Comparison of ENCODE assay signal across 32 cellular contexts in the genomic region with DNA sequence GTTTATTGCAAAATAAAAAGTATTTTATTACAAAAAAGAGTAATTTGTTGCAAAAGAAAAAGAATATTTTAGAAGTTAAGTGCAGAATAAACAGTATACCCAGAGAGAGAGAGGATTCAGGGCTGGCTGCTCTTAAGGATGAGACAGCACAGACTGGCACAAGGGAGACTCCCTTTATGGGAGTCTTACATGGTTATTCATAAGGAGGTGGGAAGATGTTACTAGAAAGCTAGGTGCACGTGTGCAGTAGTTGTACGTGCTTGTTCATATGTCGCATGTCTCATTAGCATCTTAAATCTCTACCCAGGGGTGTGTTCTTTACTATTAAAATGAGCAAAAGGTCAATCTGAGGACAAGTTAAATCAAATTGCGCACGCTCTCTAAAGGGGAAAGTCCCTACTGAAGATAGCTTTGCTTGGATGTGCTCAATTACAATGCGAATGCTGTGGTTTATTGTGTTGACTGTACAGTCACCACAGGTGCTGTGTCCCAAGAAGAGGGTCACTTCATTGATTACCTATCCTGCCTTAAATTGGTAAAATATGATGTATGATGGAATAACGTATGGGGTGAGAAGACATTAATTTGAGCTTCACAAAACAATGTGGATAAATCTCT.
"Had no signal": no experiment of that assay in that cellular context is flagged by ENCODE, and none has a peak within 500 bp of the region (broad histone marks: within the 10 kb centered on the region; RNA-seq: fewer than 3 reads in every experiment).

No MANE protein-coding gene starts in this region.

- H3K27me3 Mint-ChIP-seq: activated CD8-positive, alpha-beta memory T cell treated with anti-CD3 and anti-CD28 coated beads, Interleukin-2, amount 10 ng/mL, durations not matched to agents 7 days and 5 days; activated naive CD4-positive, alpha-beta T cell treated with anti-CD3 and anti-CD28 coated beads, Interleukin-2, amount 50 U/mL, for 24 hours; activated T-cell treated with anti-CD3 and anti-CD28 coated beads, Interleukin-2, amount 50 U/mL, for 24 hours had no signal

- H3K9me3 Mint-ChIP-seq: activated naive CD4-positive, alpha-beta T cell treated with anti-CD3 and anti-CD28 coated beads, Interleukin-2, amount 50 U/mL, for 24 hours had no signal

- H3K9me3 ChIP-seq: body of pancreas, Peyer's patch had no signal

- H3K27ac ChIP-seq: ascending aorta, body of pancreas, Peyer's patch had no signal

- DNase-seq: activated CD4-positive, alpha-beta T cell treated with anti-CD3 and anti-CD28 coated beads for 48 hours; activated CD4-positive, alpha-beta T cell treated with anti-CD3 and anti-CD28 coated beads, Interleukin-2, amount 50 U/mL, for 4 hours; activated CD4-positive, CD25-positive, alpha-beta regulatory T cell treated with anti-CD3 and anti-CD28 coated beads, Interleukin-2, amount 50 U/mL, for 72 hours; activated CD8-positive, alpha-beta memory T cell treated with anti-CD3 and anti-CD28 coated beads, Interleukin-2, amount 10 ng/mL, durations not matched to agents 7 days and 5 days; activated CD8-positive, alpha-beta T cell treated with anti-CD3 and anti-CD28 coated beads, Interleukin-2, amount 10 ng/mL, durations not matched to agents 7 days and 5 days; activated effector memory CD4-positive, alpha-beta T cell treated with Interleukin-2 at 50 U/mL for 16 hours; activated naive CD4-positive, alpha-beta T cell; activated T-cell treated with anti-CD3 and anti-CD28 coated beads, Interleukin-2, amount 50 U/mL, for 24 hours; amniotic stem cell; body of pancreas; central memory CD4-positive, alpha-beta T cell; KG1; MG63; MV-4-11; NCI-H1092 treated with DMSO at 0.1 percent for 48 hours; NCI-H1417 treated with DMSO at 0.1 percent for 48 hours; NCI-H1694; NCI-H2029; NCI-H2107; NCI-H2171 treated with DMSO at 0.1 percent for 48 hours; NCI-H345; NCI-H510A; NCI-H526 treated with DMSO at 0.1 percent for 48 hours; NK-92 treated with Interleukin-12 subunit alpha and Interleukin-12 subunit beta, amount 100 ng/mL, for 24 hours; Peyer's patch; SHP77 treated with DMSO at 0.1 percent for 48 hours had no signal

- H3K4me3 ChIP-seq: ascending aorta, body of pancreas, MG63, Peyer's patch had no signal

- H3K36me3 ChIP-seq: ascending aorta, MG63, Peyer's patch had no signal

- H3K27me3 ChIP-seq: ascending aorta, body of pancreas, MG63, Peyer's patch had no signal

- H3K4me1 ChIP-seq: body of pancreas, Peyer's patch had no signal

- H3K4me3 Mint-ChIP-seq: activated CD8-positive, alpha-beta memory T cell treated with anti-CD3 and anti-CD28 coated beads, Interleukin-2, amount 10 ng/mL, durations not matched to agents 7 days and 5 days; activated CD8-positive, alpha-beta T cell treated with anti-CD3 and anti-CD28 coated beads, Interleukin-2, amount 10 ng/mL, durations not matched to agents 7 days and 5 days; activated naive CD4-positive, alpha-beta T cell treated with anti-CD3 and anti-CD28 coated beads, Interleukin-2, amount 50 U/mL, for 24 hours; activated T-cell treated with anti-CD3 and anti-CD28 coated beads, Interleukin-2, amount 50 U/mL, for 24 hours; activated T-helper 1 cell treated with anti-CD3 and anti-CD28 coated beads, Interleukin-12 subunit alpha, Interleukin-12 subunit beta, Interleukin-2, Interleukin-4 antibody, amounts not matched to agents 30 ng/mL and 10 ng/mL and 1 ng/mL, durations not matched to agents 14 hours and 24 hours and 36 hours; T-helper 1 cell treated with Interleukin-12 subunit alpha and Interleukin-12 subunit beta and Interleukin-4 antibody, amounts not matched to agents 30 μg/mL and 1 μg/mL, for 36 hours; WTC11 had no signal

- H3K36me3 Mint-ChIP-seq: activated CD8-positive, alpha-beta memory T cell treated with anti-CD3 and anti-CD28 coated beads, Interleukin-2, amount 10 ng/mL, durations not matched to agents 7 days and 5 days; activated naive CD4-positive, alpha-beta T cell treated with anti-CD3 and anti-CD28 coated beads, Interleukin-2, amount 50 U/mL, for 24 hours had no signal

- H3K27ac Mint-ChIP-seq: activated CD8-positive, alpha-beta memory T cell treated with anti-CD3 and anti-CD28 coated beads, Interleukin-2, amount 10 ng/mL, durations not matched to agents 7 days and 5 days; activated CD8-positive, alpha-beta T cell treated with anti-CD3 and anti-CD28 coated beads, Interleukin-2, amount 10 ng/mL, durations not matched to agents 7 days and 5 days; activated naive CD4-positive, alpha-beta T cell treated with anti-CD3 and anti-CD28 coated beads, Interleukin-2, amount 50 U/mL, for 24 hours; activated T-cell treated with anti-CD3 and anti-CD28 coated beads, Interleukin-2, amount 50 U/mL, for 24 hours; activated T-helper 1 cell treated with anti-CD3 and anti-CD28 coated beads, Interleukin-12 subunit alpha, Interleukin-12 subunit beta, Interleukin-2, Interleukin-4 antibody, amounts not matched to agents 30 ng/mL and 10 ng/mL and 1 ng/mL, durations not matched to agents 14 hours and 24 hours and 36 hours; T-helper 1 cell treated with Interleukin-12 subunit alpha and Interleukin-12 subunit beta and Interleukin-4 antibody, amounts not matched to agents 30 μg/mL and 1 μg/mL, for 36 hours; WTC11 had no signal

- H3K4me1 Mint-ChIP-seq: activated CD8-positive, alpha-beta memory T cell treated with anti-CD3 and anti-CD28 coated beads, Interleukin-2, amount 10 ng/mL, durations not matched to agents 7 days and 5 days; activated naive CD4-positive, alpha-beta T cell treated with anti-CD3 and anti-CD28 coated beads, Interleukin-2, amount 50 U/mL, for 24 hours; WTC11 had no signal

- FAIRE-seq: bronchial epithelial cell had no signal
